16 cellular contexts compared by ENCODE assay signal in genomic region chr20:32839227-32839981, GRCh38. TPM values are rescaled to one million over a fixed set of nuclear protein-coding genes. Genes with fewer than 3 reads are reported as not detected.
A peak's percentile ranks its signal among the peaks of the same experiment; 100 is the strongest.
DNase-seq lines count a peak whose midpoint lies in the region; ATAC-seq and TF ChIP-seq lines count a peak whose summit lies in the region.
"Had no signal": no experiment of that assay in that cellular context is flagged by ENCODE, and none has a peak within 500 bp of the region (broad histone marks: within the 10 kb centered on the region; RNA-seq: fewer than 3 reads in every experiment).

No MANE protein-coding gene starts in this region.

- TF ChIP-seq CTCF in nephron progenitor cell (IDR thresholded peaks at IDR 0.05), result no peak

- peaks cover 38% of the 10 kb centered on the region for H3K36me3 Mint-ChIP-seq in activated naive CD8-positive, alpha-beta T cell treated with anti-CD3 and anti-CD28 coated beads, Interleukin-2, amount 10 ng/mL, durations not matched to agents 7 days and 5 days
- peaks cover 78% of the 10 kb centered on the region for H3K36me3 Mint-ChIP-seq in nephron progenitor cell (ENCODE audit: low read depth)

- H3K27me3 Mint-ChIP-seq in activated naive CD8-positive, alpha-beta T cell treated with anti-CD3 and anti-CD28 coated beads, Interleukin-2, amount 10 ng/mL, durations not matched to agents 7 days and 5 days, result no peaks in the 10 kb centered on the region
- no peaks in the 10 kb centered on the region for H3K27me3 Mint-ChIP-seq in nephron progenitor cell (ENCODE audit: low read depth, poor library complexity)

- peaks cover 30% of the 10 kb centered on the region for H3K4me1 Mint-ChIP-seq in activated naive CD8-positive, alpha-beta T cell treated with anti-CD3 and anti-CD28 coated beads, Interleukin-2, amount 10 ng/mL, durations not matched to agents 7 days and 5 days
- no peaks in the 10 kb centered on the region for H3K4me1 Mint-ChIP-seq in nephron progenitor cell
- H3K4me1 Mint-ChIP-seq: brain had no signal

- peak; percentile 55 for DNase-seq in activated CD8-positive, alpha-beta memory T cell treated with anti-CD3 and anti-CD28 coated beads, Interleukin-2, amount 50 U/mL, for 48 hours
- no peak for DNase-seq in activated CD8-positive, alpha-beta memory T cell treated with anti-CD3 and anti-CD28 coated beads for 24 hours
- peak; percentile 66 for DNase-seq in NCI-H2107 treated with DMSO at 0.1 percent for 48 hours (lab: John Stamatoyannopoulos, UW; ENCODE audit: unreplicated experiment)
- no peak for DNase-seq in activated naive CD8-positive, alpha-beta T cell treated with anti-CD3 and anti-CD28 coated beads, Interleukin-2, amount 10 ng/mL, durations not matched to agents 7 days and 5 days
- no peak for DNase-seq in stimulated activated naive CD8-positive, alpha-beta T cell treated with anti-CD3 and anti-CD28 coated beads, Interleukin-15, Interleukin-2, amounts not matched to agents 100 U/mL and 50 U/mL, for 24 hours
- DNase-seq in cerebellar nuclear complex (lab: John Stamatoyannopoulos, UW), result no peak
- no peak for DNase-seq in nephron progenitor cell
- no peak for DNase-seq in NCI-H2227 treated with DMSO at 0.1 percent for 48 hours (lab: John Stamatoyannopoulos, UW)
- DNase-seq: activated CD4-positive, alpha-beta T cell treated with anti-CD3 and anti-CD28 coated beads for 48 hours; activated effector memory CD4-positive, alpha-beta T cell treated with anti-CD3 and anti-CD28 coated beads, Interleukin-2, amount 50 U/mL, for 16 hours; GM23248; islet precursor cell; MV-4-11 had no signal

- H3K4me3 Mint-ChIP-seq in activated naive CD8-positive, alpha-beta T cell treated with anti-CD3 and anti-CD28 coated beads, Interleukin-2, amount 10 ng/mL, durations not matched to agents 7 days and 5 days, result no peak overlapping the region
- no peak overlapping the region for H3K4me3 Mint-ChIP-seq in nephron progenitor cell
- H3K4me3 Mint-ChIP-seq: brain had no signal

- POLR2A ChIA-PET in activated naive CD8-positive, alpha-beta T cell treated with anti-CD3 and anti-CD28 coated beads, Interleukin-2, amount 10 ng/mL, durations not matched to agents 7 days and 5 days (lab: Charles Lee), result no interaction called here

- no peaks in the 10 kb centered on the region for H3K9me3 Mint-ChIP-seq in activated naive CD8-positive, alpha-beta T cell treated with anti-CD3 and anti-CD28 coated beads, Interleukin-2, amount 10 ng/mL, durations not matched to agents 7 days and 5 days
- no peaks in the 10 kb centered on the region for H3K9me3 Mint-ChIP-seq in nephron progenitor cell
- H3K9me3 Mint-ChIP-seq: brain had no signal

- peak overlapping the region; percentile 40 for H3K27ac Mint-ChIP-seq in activated naive CD8-positive, alpha-beta T cell treated with anti-CD3 and anti-CD28 coated beads, Interleukin-2, amount 10 ng/mL, durations not matched to agents 7 days and 5 days
- H3K27ac Mint-ChIP-seq in nephron progenitor cell, result no peak overlapping the region

- ATAC-seq in activated naive CD8-positive, alpha-beta T cell treated with anti-CD3 and anti-CD28 coated beads, Interleukin-2, amount 10 ng/mL, durations not matched to agents 7 days and 5 days (ENCODE audit: low read depth), result no peak
- ATAC-seq in stimulated activated naive CD8-positive, alpha-beta T cell treated with anti-CD3 and anti-CD28 coated beads, Interleukin-15, Interleukin-2, amounts not matched to agents 100 U/mL and 50 U/mL, for 24 hours, result peak; percentile 68

RNA-seq across cellular contexts. Expression of gene EFCAB8, which starts 19.3 kb away (rescaled TPM):
- under 1 TPM; 0.47 to 0.77 TPM for total RNA-seq in activated naive CD8-positive, alpha-beta T cell treated with anti-CD3 and anti-CD28 coated beads, Interleukin-2, amount 10 ng/mL, durations not matched to agents 7 days and 5 days
- total RNA-seq: dermis microvascular lymphatic vessel endothelial cell, GM23248, NCI-H460 had no signal

RNA-seq across cellular contexts. Expression of gene MAPRE1, which starts 19.6 kb away (rescaled TPM):
- 100 to 1,000 TPM; 108 to 109 TPM for total RNA-seq in activated naive CD8-positive, alpha-beta T cell treated with anti-CD3 and anti-CD28 coated beads, Interleukin-2, amount 10 ng/mL, durations not matched to agents 7 days and 5 days

Comparison
In these comparisons a context has a peak if more than half of its experiments do, and no peak if none do; other contexts are left out.
1. DNase-seq: peak in activated CD8-positive, alpha-beta memory T cell treated with anti-CD3 and anti-CD28 coated beads, Interleukin-2, amount 50 U/mL, for 48 hours (single experiment) and NCI-H2107 treated with DMSO at 0.1 percent for 48 hours (single experiment); none in activated CD8-positive, alpha-beta memory T cell treated with anti-CD3 and anti-CD28 coated beads for 24 hours (single experiment), activated naive CD8-positive, alpha-beta T cell treated with anti-CD3 and anti-CD28 coated beads, Interleukin-2, amount 10 ng/mL, durations not matched to agents 7 days and 5 days (single experiment), stimulated activated naive CD8-positive, alpha-beta T cell treated with anti-CD3 and anti-CD28 coated beads, Interleukin-15, Interleukin-2, amounts not matched to agents 100 U/mL and 50 U/mL, for 24 hours (single experiment), cerebellar nuclear complex (0 of 2), nephron progenitor cell (single experiment) and NCI-H2227 treated with DMSO at 0.1 percent for 48 hours (single experiment).